Comparison of ENCODE assay signal across 6 cellular contexts in the genomic region with DNA sequence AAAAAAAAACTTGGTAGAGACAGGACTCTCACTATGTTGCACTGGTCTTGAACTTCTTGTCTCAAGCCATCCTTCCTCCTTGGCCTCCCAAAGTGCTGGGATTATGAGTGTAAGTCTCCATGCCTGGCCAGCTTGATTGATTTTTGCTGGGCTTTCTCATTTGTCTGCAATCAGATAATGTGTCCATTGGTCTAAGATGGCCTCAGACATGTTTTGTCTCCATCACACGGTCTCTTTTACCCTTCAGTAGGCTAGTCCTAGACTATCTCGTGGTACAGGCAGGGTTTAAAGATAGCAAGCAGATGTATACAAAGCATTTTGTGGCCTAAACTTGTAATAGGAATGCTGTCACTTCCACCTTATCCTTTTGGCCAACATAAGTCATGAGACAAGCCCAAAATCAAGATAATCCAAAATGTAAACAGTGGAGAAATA.
"Had no signal": no experiment of that assay in that cellular context is flagged by ENCODE, and none has a peak within 500 bp of the region (broad histone marks: within the 10 kb centered on the region; RNA-seq: fewer than 3 reads in every experiment).

No MANE protein-coding gene starts in this region.

- H3K27ac ChIP-seq: GM23248, HL-60 had no signal

- H3K36me3 ChIP-seq: HAP-1 had no signal

- H3K4me1 ChIP-seq: HAP-1 had no signal

- H3K9ac ChIP-seq: GM23248 had no signal

- H3K9me3 ChIP-seq: HAP-1 had no signal

- DNase-seq: GM23248, GOT3, H7, HFFc6 had no signal

- H3K4me3 ChIP-seq: GM23248, HAP-1 had no signal

- H2AFZ ChIP-seq: GM23248 had no signal
